1 cellular context compared by ENCODE assay signal in the genomic region with DNA sequence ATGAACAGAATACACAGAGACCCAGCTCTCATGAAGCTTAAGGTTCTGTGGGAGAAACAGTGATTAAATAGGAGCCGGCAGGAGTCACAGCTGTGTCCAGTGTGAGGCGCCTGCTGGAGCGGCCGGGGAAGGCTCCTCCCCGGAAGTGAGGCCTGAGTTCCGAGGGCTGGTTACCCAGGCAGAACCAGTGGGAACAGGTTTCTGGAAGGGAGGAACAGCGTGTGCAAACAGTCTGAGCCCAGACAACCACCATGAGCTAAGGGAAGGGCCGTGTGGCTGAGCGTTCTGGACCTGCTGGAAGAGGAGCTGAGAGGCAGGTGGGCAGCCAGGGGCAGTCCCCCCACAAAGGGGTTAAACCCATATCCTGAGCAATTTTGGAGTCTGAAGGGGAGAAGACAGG.
TF ChIP-seq lines count a peak whose summit lies in the region.

No MANE protein-coding gene starts in this region.

TF ChIP-seq in HepG2, 621 proteins besides CTCF, POLR2A, EP300 and RAD21 (continued from another document):
- TF ChIP-seq, protein P1, sequence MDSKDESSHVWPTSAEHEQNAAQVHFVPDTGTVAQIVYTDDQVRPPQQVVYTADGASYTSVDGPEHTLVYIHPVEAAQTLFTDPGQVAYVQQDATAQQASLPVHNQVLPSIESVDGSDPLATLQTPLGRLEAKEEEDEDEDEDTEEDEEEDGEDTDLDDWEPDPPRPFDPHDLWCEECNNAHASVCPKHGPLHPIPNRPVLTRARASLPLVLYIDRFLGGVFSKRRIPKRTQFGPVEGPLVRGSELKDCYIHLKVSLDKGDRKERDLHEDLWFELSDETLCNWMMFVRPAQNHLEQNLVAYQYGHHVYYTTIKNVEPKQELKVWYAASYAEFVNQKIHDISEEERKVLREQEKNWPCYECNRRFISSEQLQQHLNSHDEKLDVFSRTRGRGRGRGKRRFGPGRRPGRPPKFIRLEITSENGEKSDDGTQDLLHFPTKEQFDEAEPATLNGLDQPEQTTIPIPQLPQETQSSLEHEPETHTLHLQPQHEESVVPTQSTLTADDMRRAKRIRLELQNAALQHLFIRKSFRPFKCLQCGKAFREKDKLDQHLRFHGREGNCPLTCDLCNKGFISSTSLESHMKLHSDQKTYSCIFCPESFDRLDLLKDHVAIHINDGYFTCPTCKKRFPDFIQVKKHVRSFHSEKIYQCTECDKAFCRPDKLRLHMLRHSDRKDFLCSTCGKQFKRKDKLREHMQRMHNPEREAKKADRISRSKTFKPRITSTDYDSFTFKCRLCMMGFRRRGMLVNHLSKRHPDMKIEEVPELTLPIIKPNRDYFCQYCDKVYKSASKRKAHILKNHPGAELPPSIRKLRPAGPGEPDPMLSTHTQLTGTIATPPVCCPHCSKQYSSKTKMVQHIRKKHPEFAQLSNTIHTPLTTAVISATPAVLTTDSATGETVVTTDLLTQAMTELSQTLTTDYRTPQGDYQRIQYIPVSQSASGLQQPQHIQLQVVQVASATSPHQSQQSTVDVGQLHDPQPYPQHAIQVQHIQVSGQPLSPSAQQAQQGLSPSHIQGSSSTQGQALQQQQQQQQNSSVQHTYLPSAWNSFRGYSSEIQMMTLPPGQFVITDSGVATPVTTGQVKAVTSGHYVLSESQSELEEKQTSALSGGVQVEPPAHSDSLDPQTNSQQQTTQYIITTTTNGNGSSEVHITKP (CRISPR knock-in tag; IDR thresholded peaks at IDR 0.05; ENCODE audit: low read depth): 0 out of 2 replicates have a peak, but pooled peaks have one; percentile 24
- TF ChIP-seq ADNP (CRISPR knock-in tag; IDR thresholded peaks at IDR 0.05): no peak
- TF ChIP-seq ZNF75D (CRISPR knock-in tag; IDR thresholded peaks at IDR 0.05; ENCODE audit: borderline replicate concordance): no peak
- TF ChIP-seq ZMYM4 (CRISPR knock-in tag; IDR thresholded peaks at IDR 0.05): 0 out of 2 replicates have a peak, but pooled peaks have one; percentile 17
- TF ChIP-seq, protein P2, sequence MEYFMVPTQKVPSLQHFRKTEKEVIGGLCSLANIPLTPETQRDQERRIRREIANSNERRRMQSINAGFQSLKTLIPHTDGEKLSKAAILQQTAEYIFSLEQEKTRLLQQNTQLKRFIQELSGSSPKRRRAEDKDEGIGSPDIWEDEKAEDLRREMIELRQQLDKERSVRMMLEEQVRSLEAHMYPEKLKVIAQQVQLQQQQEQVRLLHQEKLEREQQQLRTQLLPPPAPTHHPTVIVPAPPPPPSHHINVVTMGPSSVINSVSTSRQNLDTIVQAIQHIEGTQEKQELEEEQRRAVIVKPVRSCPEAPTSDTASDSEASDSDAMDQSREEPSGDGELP (IDR thresholded peaks at IDR 0.05; ENCODE audit: borderline replicate concordance, low read depth): peak; percentile 53; the same call in 1 of the 2 replicates
- TF ChIP-seq ZNF737 (CRISPR knock-in tag; IDR thresholded peaks at IDR 0.05; ENCODE audit: borderline replicate concordance): no peak
- no peak for TF ChIP-seq NFKB2 (CRISPR knock-in tag; IDR thresholded peaks at IDR 0.05; ENCODE audit: borderline replicate concordance)
- TF ChIP-seq ZFY (CRISPR knock-in tag; IDR thresholded peaks at IDR 0.05): no peak
- TF ChIP-seq CHD4 (IDR thresholded peaks at IDR 0.05; ENCODE audit: borderline replicate concordance, low read length): no peak
- TF ChIP-seq, protein P3, sequence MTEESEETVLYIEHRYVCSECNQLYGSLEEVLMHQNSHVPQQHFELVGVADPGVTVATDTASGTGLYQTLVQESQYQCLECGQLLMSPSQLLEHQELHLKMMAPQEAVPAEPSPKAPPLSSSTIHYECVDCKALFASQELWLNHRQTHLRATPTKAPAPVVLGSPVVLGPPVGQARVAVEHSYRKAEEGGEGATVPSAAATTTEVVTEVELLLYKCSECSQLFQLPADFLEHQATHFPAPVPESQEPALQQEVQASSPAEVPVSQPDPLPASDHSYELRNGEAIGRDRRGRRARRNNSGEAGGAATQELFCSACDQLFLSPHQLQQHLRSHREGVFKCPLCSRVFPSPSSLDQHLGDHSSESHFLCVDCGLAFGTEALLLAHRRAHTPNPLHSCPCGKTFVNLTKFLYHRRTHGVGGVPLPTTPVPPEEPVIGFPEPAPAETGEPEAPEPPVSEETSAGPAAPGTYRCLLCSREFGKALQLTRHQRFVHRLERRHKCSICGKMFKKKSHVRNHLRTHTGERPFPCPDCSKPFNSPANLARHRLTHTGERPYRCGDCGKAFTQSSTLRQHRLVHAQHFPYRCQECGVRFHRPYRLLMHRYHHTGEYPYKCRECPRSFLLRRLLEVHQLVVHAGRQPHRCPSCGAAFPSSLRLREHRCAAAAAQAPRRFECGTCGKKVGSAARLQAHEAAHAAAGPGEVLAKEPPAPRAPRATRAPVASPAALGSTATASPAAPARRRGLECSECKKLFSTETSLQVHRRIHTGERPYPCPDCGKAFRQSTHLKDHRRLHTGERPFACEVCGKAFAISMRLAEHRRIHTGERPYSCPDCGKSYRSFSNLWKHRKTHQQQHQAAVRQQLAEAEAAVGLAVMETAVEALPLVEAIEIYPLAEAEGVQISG (CRISPR knock-in tag; IDR thresholded peaks at IDR 0.05): peak; percentile 37; the same call in 1 of the 2 replicates
- 0 out of 2 replicates have a peak, but pooled peaks have one; percentile 53 for TF ChIP-seq ZFP82 (CRISPR knock-in tag; IDR thresholded peaks at IDR 0.05; ENCODE audit: borderline replicate concordance)
- peak; percentile 35; the same call in 1 of the 2 replicates for TF ChIP-seq DMAP1 (CRISPR knock-in tag; IDR thresholded peaks at IDR 0.05)
- TF ChIP-seq MED8 (CRISPR knock-in tag; IDR thresholded peaks at IDR 0.05; ENCODE audit: insufficient replicate concordance): no peak
- TF ChIP-seq HMGA1 (CRISPR knock-in tag; conservative IDR thresholded peaks at IDR 0.05): no peak
